8 cellular contexts compared by ENCODE assay signal in the genomic region with DNA sequence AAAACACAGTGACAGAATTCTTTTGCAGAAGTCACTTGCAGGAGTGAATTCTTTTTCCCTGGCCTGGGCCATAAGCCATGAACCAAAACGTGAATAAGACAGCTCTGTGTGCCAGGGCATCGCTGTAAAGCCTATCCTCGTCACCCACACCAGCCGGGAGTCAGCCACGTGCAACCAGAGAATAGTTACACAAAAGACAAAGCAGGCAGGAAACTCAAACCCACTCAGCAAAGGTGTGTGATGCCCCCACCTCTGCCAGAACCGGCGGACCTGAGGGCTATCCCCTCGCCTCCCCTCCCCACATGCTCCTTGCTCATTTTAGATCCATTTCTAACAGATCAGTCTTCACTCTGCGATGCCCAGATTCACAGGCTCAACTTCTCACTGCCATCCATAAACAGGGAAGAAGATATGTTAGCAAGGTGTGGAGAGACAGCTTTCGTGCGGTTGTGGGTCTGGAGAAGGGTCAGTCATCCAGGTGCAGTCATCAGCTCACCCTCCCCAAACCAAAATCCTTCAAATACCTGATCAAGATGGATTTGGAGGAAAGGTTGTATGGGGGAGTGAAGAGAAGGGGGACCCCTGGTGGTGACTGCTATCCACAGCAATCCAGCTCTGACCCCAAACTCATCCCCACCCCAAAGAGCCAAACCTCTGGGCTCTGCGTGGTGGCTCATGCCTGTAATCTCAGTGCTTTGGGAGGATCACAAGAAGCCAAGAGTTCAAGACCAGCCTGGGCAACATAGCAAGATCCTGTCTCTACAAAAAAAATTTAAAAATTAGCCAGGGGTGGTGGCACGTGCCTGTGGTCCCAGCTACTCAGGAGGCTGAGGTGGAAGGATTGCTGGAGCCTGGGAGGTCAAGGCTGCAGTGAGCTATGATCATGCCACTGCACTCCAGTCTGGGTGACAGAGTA.
DNase-seq lines count a peak whose midpoint lies in the region; ATAC-seq and TF ChIP-seq lines count a peak whose summit lies in the region.

No MANE protein-coding gene starts in this region.

- peak; percentile 12 to 19 for DNase-seq in activated CD4-positive, alpha-beta T cell treated with anti-CD3 and anti-CD28 coated beads for 24 hours (ENCODE audit: low read depth in 2 of 2)
- no peak for DNase-seq in activated CD4-positive, alpha-beta T cell treated with anti-CD3 and anti-CD28 coated beads for 1 hour
- DNase-seq in SK-MEL-5 (ENCODE audit: low read depth, low spot score) (peak; percentile 46), left lung (no peak), thyroid gland (peak; percentile 10 to 22), NCI-H187 treated with DMSO at 0.1 percent for 48 hours (lab: John Stamatoyannopoulos, UW) (no peak)

- peaks cover 96% of the 10 kb centered on the region for H3K4me1 Mint-ChIP-seq in brain

- peaks cover 0 to 7% (median 4%) of the 10 kb centered on the region in 5 experiments for H3K9me3 Mint-ChIP-seq in brain

- H3K9me3 ChIP-seq in left lung (no peaks in the 10 kb centered on the region), thyroid gland (no peaks in the 10 kb centered on the region)

- H3K27me3 ChIP-seq in left lung (no peaks in the 10 kb centered on the region), thyroid gland (no peaks in the 10 kb centered on the region)

- peak; percentile 71 to 79 for TF ChIP-seq CTCF in brain (conservative IDR thresholded peaks at IDR 0.05)
- TF ChIP-seq CTCF in left lung (IDR thresholded peaks at IDR 0.05), result peak; percentile 58 to 68
- peak; percentile 29 to 76 (median 52) for TF ChIP-seq CTCF in thyroid gland (IDR thresholded peaks at IDR 0.05)

- peaks cover 34% of the 10 kb centered on the region for H3K27me3 Mint-ChIP-seq in brain

- no peak overlapping the region for H3K4me3 ChIP-seq in left lung
- no peak overlapping the region for H3K4me3 ChIP-seq in thyroid gland (replicated peaks in 1 of 3)

- H3K36me3 Mint-ChIP-seq in brain, result peaks cover 7% of the 10 kb centered on the region

- intact Hi-C loops in left lung (cut with DNase I) (no loop called here), thyroid gland (cut with DNase I) (loop anchor here (10.0 kb wide), 1 partner anchor 272 kb away; no protein-coding TSS in a partner anchor)

- no peak overlapping the region for H3K4me3 Mint-ChIP-seq in brain

- no peak for TF ChIP-seq POLR2A in thyroid gland (IDR thresholded peaks at IDR 0.05)

- ATAC-seq in HG03432 (IDR thresholded peaks at IDR 0.05; ENCODE audit: unreplicated experiment) (peak; percentile 68), left lung (peak; percentile 68)

- 58% methylated on average over 13 of the region's 13 CpGs for WGBS in thyroid gland, 2 donors

- H3K36me3 ChIP-seq in left lung (no peaks in the 10 kb centered on the region), thyroid gland (no peaks in the 10 kb centered on the region)

- H3K27ac ChIP-seq in left lung (no peak overlapping the region), thyroid gland (no peak overlapping the region)

- in situ Hi-C loops in SK-MEL-5 (cut with HindIII; ENCODE audit: low pct_unique_long_range_greater_than_20kb, low sequenced_read_pairs), result no loop called here

- H3K27ac Mint-ChIP-seq in brain, result peak overlapping the region in 4 of 5 experiments; percentile 28 to 92 (median 62)

- H3K4me1 ChIP-seq in left lung, result peaks cover 0 to 3% of the 10 kb centered on the region in 2 donors
- no peaks in the 10 kb centered on the region for H3K4me1 ChIP-seq in thyroid gland

Comparison
In these comparisons a context has a peak if more than half of its experiments do, and no peak if none do; other contexts are left out.
1. DNase-seq: peak in activated CD4-positive, alpha-beta T cell treated with anti-CD3 and anti-CD28 coated beads for 24 hours (2 of 2), SK-MEL-5 (single experiment) and thyroid gland (2 of 2); none in activated CD4-positive, alpha-beta T cell treated with anti-CD3 and anti-CD28 coated beads for 1 hour (single experiment), left lung (0 of 2) and NCI-H187 treated with DMSO at 0.1 percent for 48 hours (single experiment).
2. Peak in every context shown above with its lines, with median percentiles within 50 percentile points of each other: CTCF ChIP-seq.